In genomic region chr5:56971275-56971674, GRCh38 we compare ENCODE assay signal across 7 cellular contexts.
"Had no signal": no experiment of that assay in that cellular context is flagged by ENCODE, and none has a peak within 500 bp of the region (broad histone marks: within the 10 kb centered on the region; RNA-seq: fewer than 3 reads in every experiment).

No MANE protein-coding gene starts in this region.

- DNase-seq: GDM1, GF-D8 had no signal

- H3K4me3 ChIP-seq: GM12878 had no signal

- ATAC-seq: GM12878 had no signal

- FAIRE-seq: G401.6, GM12878, GM12891, GM18507, GM19239 had no signal
